ENCODE assay signal across 8 cellular contexts in the genomic region with DNA sequence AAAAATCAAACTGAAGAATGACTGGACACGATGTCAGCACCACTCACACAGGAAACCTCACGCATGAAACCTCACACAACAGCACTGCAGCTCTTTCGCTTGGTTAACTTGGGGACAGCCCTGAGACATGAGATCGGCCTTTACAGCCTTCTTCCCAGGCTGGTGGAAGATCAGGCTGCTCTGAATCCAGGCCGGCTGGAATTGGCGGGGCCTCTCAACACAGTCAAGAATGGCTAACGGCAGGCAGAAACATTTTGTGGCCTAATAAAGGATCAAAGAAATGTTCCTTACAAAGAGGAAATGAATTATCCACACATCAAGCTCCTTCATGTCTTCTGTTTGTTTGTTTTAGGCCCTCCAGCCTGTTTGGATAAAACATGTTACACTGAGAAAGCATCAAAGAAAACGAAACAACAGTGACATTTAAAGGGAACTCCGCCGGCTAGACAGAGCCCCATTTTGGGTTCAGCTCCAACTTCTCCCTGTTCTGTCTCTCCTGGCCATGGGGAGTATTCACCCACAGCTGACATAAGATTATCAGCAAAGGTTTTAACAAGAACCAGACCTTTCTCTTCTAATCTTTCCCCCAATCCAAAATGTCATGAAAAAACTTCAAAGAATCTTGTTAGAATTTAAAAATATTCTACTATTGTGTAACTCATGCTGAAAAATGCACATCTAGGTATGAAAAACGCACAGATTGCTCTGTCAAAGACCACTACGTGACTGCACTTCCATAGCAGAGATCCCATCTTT.
DNase-seq lines count a peak whose midpoint lies in the region; ATAC-seq and TF ChIP-seq lines count a peak whose summit lies in the region.

No MANE protein-coding gene starts in this region.

- H3K27ac ChIP-seq in C4-2B (peak overlapping the region; percentile 71), trophoblast cell (ENCODE audit: low read depth, low read length) (peak overlapping the region; percentile 85)

- no peaks in the 10 kb centered on the region for H3K9me3 ChIP-seq in trophoblast cell (ENCODE audit: insufficient read depth, low read depth, low read length)

- H2BK120ac ChIP-seq in trophoblast cell (ENCODE audit: insufficient read depth, low read length, poor library complexity): no peak overlapping the region

- H3K4me1 ChIP-seq in trophoblast cell (ENCODE audit: control insufficient read depth in 1 of 2, insufficient read depth in 2 of 2, low read length in 2 of 2): peaks cover 12 to 21% of the 10 kb centered on the region in 2 experiments

- H3K4ac ChIP-seq in trophoblast cell (ENCODE audit: low read depth, low read length): no peak overlapping the region

- H2BK12ac ChIP-seq in trophoblast cell (ENCODE audit: low read length): no peak overlapping the region

- no peak overlapping the region for H3K9ac ChIP-seq in trophoblast cell (ENCODE audit: low read length)

- TF ChIP-seq CTCF in C4-2B (conservative IDR thresholded peaks at IDR 0.05): no peak

- H3K27me3 ChIP-seq in trophoblast cell (ENCODE audit: insufficient read depth, low read length): no peaks in the 10 kb centered on the region

- peak overlapping the region; percentile 18 for H3K18ac ChIP-seq in trophoblast cell (ENCODE audit: low read length)

- no peak overlapping the region for H4K12ac ChIP-seq in trophoblast cell (ENCODE audit: low read depth, low read length)

- H3K36me3 ChIP-seq in trophoblast cell (ENCODE audit: control insufficient read depth in 1 of 2, insufficient read depth in 2 of 2, low read length in 2 of 2): peaks cover 4 to 5% of the 10 kb centered on the region in 2 experiments

- WGBS in trophoblast cell (ENCODE audit: extremely low coverage, insufficient coverage, insufficient read length): no CpG with 5 or more reads among the region's 12 CpGs

- no peak overlapping the region for H4K8ac ChIP-seq in trophoblast cell (ENCODE audit: low read depth, low read length)

- H2AK5ac ChIP-seq in trophoblast cell (ENCODE audit: low read length): no peak overlapping the region

- H2AFZ ChIP-seq in trophoblast cell (ENCODE audit: insufficient read depth, low read length, poor library complexity): no peak overlapping the region

- H3K14ac ChIP-seq in trophoblast cell (ENCODE audit: low read length): no peak overlapping the region

- no peaks in the 10 kb centered on the region for H3K79me1 ChIP-seq in trophoblast cell (ENCODE audit: low read length)

- no peak overlapping the region for H2BK5ac ChIP-seq in trophoblast cell (ENCODE audit: low read depth, low read length, poor library complexity)

- H3K4me3 ChIP-seq in trophoblast cell (ENCODE audit: low read depth, low read length): no peak overlapping the region

- DNase-seq in RPMI7951 (ENCODE audit: low read depth): peak; percentile 43
- DNase-seq in fibroblast of gingiva (ENCODE audit: low read depth): peak; percentile 19
- peak; percentile 78 to 91 for DNase-seq in trophoblast cell
- DNase-seq in D341Med (ENCODE audit: low spot score): no peak
- DNase-seq in left lobe of liver (ENCODE audit: low spot score): no peak

- peak overlapping the region; percentile 7 for H4K91ac ChIP-seq in trophoblast cell (ENCODE audit: low read depth, low read length)

- peak overlapping the region; percentile 21 for H3K4me2 ChIP-seq in trophoblast cell (ENCODE audit: low read length)

- peaks cover 2% of the 10 kb centered on the region for H3K79me2 ChIP-seq in trophoblast cell (ENCODE audit: control insufficient read depth, insufficient read depth, low read length, poor library complexity)

- ATAC-seq in left lobe of liver (no peak), HG03039 (IDR thresholded peaks at IDR 0.05; ENCODE audit: unreplicated experiment) (no peak), HG03354 (IDR thresholded peaks at IDR 0.05; ENCODE audit: poor library complexity, severe bottlenecking, unreplicated experiment) (no peak)

- no peak overlapping the region for H3K23ac ChIP-seq in trophoblast cell (ENCODE audit: low read length)

Comparison
In these comparisons a context has a peak if more than half of its experiments do, and no peak if none do; other contexts are left out.
1. DNase-seq: peak in RPMI7951 (single experiment), fibroblast of gingiva (single experiment) and trophoblast cell (2 of 2); none in D341Med (single experiment) and left lobe of liver (single experiment).